Comparison of ENCODE assay signal across 27 cellular contexts in genomic region chr12:102415515-102415914, GRCh38.
"Had no signal": no experiment of that assay in that cellular context is flagged by ENCODE, and none has a peak within 500 bp of the region (broad histone marks: within the 10 kb centered on the region; RNA-seq: fewer than 3 reads in every experiment).

No MANE protein-coding gene starts in this region.

- H3K27me3 ChIP-seq: colonic mucosa, esophagus squamous epithelium, gastrocnemius medialis, heart right ventricle, left lung had no signal

- FAIRE-seq: endometrium, islet of Langerhans, keratinocyte had no signal

- H3K4me3 ChIP-seq: colonic mucosa, esophagus squamous epithelium, gastrocnemius medialis, heart right ventricle, left lung, lower lobe of right lung, mucosa of descending colon had no signal

- H3K27ac ChIP-seq: colonic mucosa, epithelial cell of prostate, esophagus squamous epithelium, gastrocnemius medialis, heart right ventricle, left lung, lower lobe of right lung had no signal

- H3K9me3 ChIP-seq: colonic mucosa, esophagus squamous epithelium, gastrocnemius medialis, heart right ventricle, left lung, lower lobe of right lung, mucosa of descending colon had no signal

- H3K4me1 ChIP-seq: colonic mucosa, heart right ventricle, left lung, lower lobe of right lung had no signal

- H3K36me3 ChIP-seq: colonic mucosa, esophagus squamous epithelium, gastrocnemius medialis, left lung, lower lobe of right lung had no signal

- DNase-seq: colonic mucosa; cortex of kidney; effector CD8-positive, alpha-beta T cell; effector memory CD8-positive, alpha-beta T cell; endodermal cell; erythroblast; esophagus squamous epithelium; foreskin fibroblast; foreskin melanocyte; gastrocnemius medialis; glutamatergic neuron; head of caudate nucleus; heart right ventricle; hippocampal formation; left cardiac atrium; left lung; left ventricle myocardium superior; lower lobe of right lung; mesenchymal stem cell; mucosa of descending colon had no signal

- ATAC-seq: effector memory CD8-positive, alpha-beta T cell; esophagus mucosa; gastrocnemius medialis; heart right ventricle; left cardiac atrium; left lung; left ventricle myocardium superior; lower lobe of right lung; mucosa of descending colon had no signal

- H3K4me3 Mint-ChIP-seq: dendritic cell treated with granulocyte-macrophage colony-stimulating factor and Interleukin-4, amounts not matched to agents 40 ng/mL and 50 ng/mL, for 4 days; effector memory CD8-positive, alpha-beta T cell; endodermal cell; mesothelial cell of epicardium had no signal

- H3K27ac Mint-ChIP-seq: dendritic cell treated with granulocyte-macrophage colony-stimulating factor and Interleukin-4, amounts not matched to agents 40 ng/mL and 50 ng/mL, for 4 days; effector memory CD8-positive, alpha-beta T cell; endodermal cell; mesothelial cell of epicardium had no signal

- H3K9me3 Mint-ChIP-seq: dendritic cell treated with granulocyte-macrophage colony-stimulating factor and Interleukin-4, amounts not matched to agents 40 ng/mL and 50 ng/mL, for 4 days; endodermal cell had no signal
